ENCODE assay signal across 31 cellular contexts in genomic region chr2:105556366-105556765, GRCh38.
"Had no signal": no experiment of that assay in that cellular context is flagged by ENCODE, and none has a peak within 500 bp of the region (broad histone marks: within the 10 kb centered on the region; RNA-seq: fewer than 3 reads in every experiment).

No MANE protein-coding gene starts in this region.

- H3K4me1 ChIP-seq: ascending aorta, Peyer's patch had no signal

- H3K36me3 Mint-ChIP-seq: activated naive CD4-positive, alpha-beta T cell treated with anti-CD3 and anti-CD28 coated beads, Interleukin-2, amount 50 U/mL, for 24 hours; activated naive CD8-positive, alpha-beta T cell treated with anti-CD3 and anti-CD28 coated beads, Interleukin-2, amount 10 ng/mL, durations not matched to agents 7 days and 5 days had no signal

- H3K9me3 Mint-ChIP-seq: activated CD4-positive, alpha-beta T cell treated with anti-CD3 and anti-CD28 coated beads, Interleukin-2, amount 10 ng/mL, durations not matched to agents 24 days and 14 days; activated CD8-positive, alpha-beta T cell treated with anti-CD3 and anti-CD28 coated beads for 36 hours; activated naive CD4-positive, alpha-beta T cell treated with anti-CD3 and anti-CD28 coated beads, Interleukin-2, amount 50 U/mL, for 24 hours; activated naive CD8-positive, alpha-beta T cell treated with anti-CD3 and anti-CD28 coated beads, Interleukin-2, amount 10 ng/mL, durations not matched to agents 7 days and 5 days; activated T-cell treated with anti-CD3 and anti-CD28 coated beads, Interleukin-2, amount 50 U/mL, for 24 hours; activated T-helper 2 cell treated with anti-CD3 and anti-CD28 coated beads, Interferon-gamma antibody, Interleukin-2, Interleukin-4, amounts not matched to agents 10 μg/mL and 5 μg/mL and 100 μg/mL, durations not matched to agents 14 hours and 24 hours and 36 hours; T-helper 1 cell treated with Interleukin-12 subunit alpha and Interleukin-12 subunit beta and Interleukin-4 antibody, amounts not matched to agents 30 μg/mL and 1 μg/mL, for 36 hours; T-helper 2 cell treated with Interferon-gamma antibody and Interleukin-4, amounts not matched to agents 5 μg/mL and 100 μg/mL, for 36 hours had no signal

- H3K9me3 ChIP-seq: ascending aorta, Peyer's patch, SJSA1, SK-N-SH had no signal

- DNase-seq: activated CD4-positive, alpha-beta T cell treated with anti-CD3 and anti-CD28 coated beads, Interleukin-2, amount 10 ng/mL, durations not matched to agents 24 days and 14 days; activated CD4-positive, alpha-beta T cell treated with anti-CD3 and anti-CD28 coated beads, Interleukin-2, amount 50 U/mL, for 4 hours; activated CD8-positive, alpha-beta T cell treated with anti-CD3 and anti-CD28 coated beads for 36 hours; activated gamma-delta T cell; activated naive CD4-positive, alpha-beta T cell treated with Interleukin-2 at 50 U/mL for 16 hours; activated naive CD8-positive, alpha-beta T cell treated with anti-CD3 and anti-CD28 coated beads, Interleukin-2, amount 10 ng/mL, durations not matched to agents 7 days and 5 days; activated T-cell treated with anti-CD3 and anti-CD28 coated beads, Interleukin-2, amount 50 U/mL, for 24 hours; Karpas-422; KBM-7; NCI-H1048; NCI-H1105 treated with DMSO at 0.1 percent for 48 hours; NCI-H1436; NCI-H1694; NCI-H1930; NCI-H2081 treated with DMSO at 0.1 percent for 48 hours; NCI-H510A; NCI-H526; NCI-H748 treated with DMSO at 0.1 percent for 48 hours; NK-92 treated with Interleukin-12 subunit alpha and Interleukin-12 subunit beta, amount 100 ng/mL, for 24 hours; PC-3; RPMI8226; SHP77 treated with DMSO at 0.1 percent for 48 hours; SK-N-SH had no signal

- ATAC-seq: activated CD8-positive, alpha-beta T cell treated with anti-CD3 and anti-CD28 coated beads for 36 hours; PC-3 had no signal

- H3K4me3 ChIP-seq: ascending aorta, cardiac muscle cell, Peyer's patch, SJSA1 had no signal

- H3K27ac Mint-ChIP-seq: activated CD4-positive, alpha-beta T cell treated with anti-CD3 and anti-CD28 coated beads, Interleukin-2, amount 10 ng/mL, durations not matched to agents 24 days and 14 days; activated CD8-positive, alpha-beta T cell treated with anti-CD3 and anti-CD28 coated beads for 36 hours; activated naive CD4-positive, alpha-beta T cell treated with anti-CD3 and anti-CD28 coated beads, Interleukin-2, amount 50 U/mL, for 24 hours; activated naive CD8-positive, alpha-beta T cell treated with anti-CD3 and anti-CD28 coated beads, Interleukin-2, amount 10 ng/mL, durations not matched to agents 7 days and 5 days; activated T-cell treated with anti-CD3 and anti-CD28 coated beads, Interleukin-2, amount 50 U/mL, for 24 hours; activated T-helper 2 cell treated with anti-CD3 and anti-CD28 coated beads, Interferon-gamma antibody, Interleukin-2, Interleukin-4, amounts not matched to agents 10 μg/mL and 5 μg/mL and 100 μg/mL, durations not matched to agents 14 hours and 24 hours and 36 hours; T-helper 1 cell treated with Interleukin-12 subunit alpha and Interleukin-12 subunit beta and Interleukin-4 antibody, amounts not matched to agents 30 μg/mL and 1 μg/mL, for 36 hours; T-helper 2 cell treated with Interferon-gamma antibody and Interleukin-4, amounts not matched to agents 5 μg/mL and 100 μg/mL, for 36 hours had no signal

- H3K9ac ChIP-seq: SK-N-SH had no signal

- H3K27me3 ChIP-seq: ascending aorta, Peyer's patch, SJSA1 had no signal

- H3K4me3 Mint-ChIP-seq: activated CD4-positive, alpha-beta T cell treated with anti-CD3 and anti-CD28 coated beads, Interleukin-2, amount 10 ng/mL, durations not matched to agents 24 days and 14 days; activated CD8-positive, alpha-beta T cell treated with anti-CD3 and anti-CD28 coated beads for 36 hours; activated naive CD4-positive, alpha-beta T cell treated with anti-CD3 and anti-CD28 coated beads, Interleukin-2, amount 50 U/mL, for 24 hours; activated naive CD8-positive, alpha-beta T cell treated with anti-CD3 and anti-CD28 coated beads, Interleukin-2, amount 10 ng/mL, durations not matched to agents 7 days and 5 days; activated T-cell treated with anti-CD3 and anti-CD28 coated beads, Interleukin-2, amount 50 U/mL, for 24 hours; T-helper 1 cell treated with Interleukin-12 subunit alpha and Interleukin-12 subunit beta and Interleukin-4 antibody, amounts not matched to agents 30 μg/mL and 1 μg/mL, for 36 hours; T-helper 2 cell treated with Interferon-gamma antibody and Interleukin-4, amounts not matched to agents 5 μg/mL and 100 μg/mL, for 36 hours had no signal

- H3K4me1 Mint-ChIP-seq: activated CD4-positive, alpha-beta T cell treated with anti-CD3 and anti-CD28 coated beads, Interleukin-2, amount 10 ng/mL, durations not matched to agents 24 days and 14 days; activated naive CD4-positive, alpha-beta T cell treated with anti-CD3 and anti-CD28 coated beads, Interleukin-2, amount 50 U/mL, for 24 hours; activated naive CD8-positive, alpha-beta T cell treated with anti-CD3 and anti-CD28 coated beads, Interleukin-2, amount 10 ng/mL, durations not matched to agents 7 days and 5 days had no signal

- H3K27ac ChIP-seq: ascending aorta, cardiac muscle cell, Peyer's patch, SJSA1 had no signal

- H3K4me2 ChIP-seq: SK-N-SH had no signal

- H3K36me3 ChIP-seq: ascending aorta, cardiac muscle cell, Peyer's patch, SJSA1 had no signal
